ENCODE assay signal across 20 cellular contexts in genomic region chr20:63471002-63471718, GRCh38. TPM values are rescaled to one million over a fixed set of nuclear protein-coding genes. Genes with fewer than 3 reads are reported as not detected.
DNase-seq lines count a peak whose midpoint lies in the region; ATAC-seq and TF ChIP-seq lines count a peak whose summit lies in the region.
"Had no signal": no experiment of that assay in that cellular context is flagged by ENCODE, and none has a peak within 500 bp of the region (broad histone marks: within the 10 kb centered on the region; RNA-seq: fewer than 3 reads in every experiment).

No MANE protein-coding gene starts in this region.

- no CpG with 5 or more reads among the region's 47 CpGs for WGBS in H9 (ENCODE audit: extremely low coverage, insufficient read length, low lambda C conversion rate)

- H3K9me3 Mint-ChIP-seq in H9 (no peaks in the 10 kb centered on the region; a peak in 1 of 5 replicates), mesothelial cell of epicardium (no peaks in the 10 kb centered on the region)

- H3K36me3 Mint-ChIP-seq in H9 (ENCODE audit: insufficient read depth in 1 of 3, low read depth in 3 of 3) (0 out of 7 replicates have a peak, but pooled peaks cover 0 to 5% (median 0%) of the 10 kb centered on the region in 3 experiments), mesothelial cell of epicardium (no peaks in the 10 kb centered on the region)

- peaks cover 6% of the 10 kb centered on the region for H3K4me1 ChIP-seq in BE2C
- no peaks in the 10 kb centered on the region for H3K4me1 ChIP-seq in H9 (ENCODE audit: insufficient read depth, low read length)
- H3K4me1 ChIP-seq in tibial artery: peaks cover 0 to 13% (median 9%) of the 10 kb centered on the region in 4 donors
- H3K4me1 ChIP-seq: colonic mucosa had no signal

- H3K4me3 ChIP-seq in BE2C (ENCODE audit: low read depth, low read length) (peak overlapping the region; percentile 65), dorsolateral prefrontal cortex (peak overlapping the region; percentile 25 to 77 (median 62)), tibial artery (no peak overlapping the region)
- H3K4me3 ChIP-seq: colonic mucosa had no signal

- no peak overlapping the region for H3K23ac ChIP-seq in H9 (ENCODE audit: insufficient read length, low read depth, low read length)

- no peak overlapping the region for H3K9ac ChIP-seq in H9 (ENCODE audit: extremely low read depth, insufficient read length, low read length)

- H3T11ph ChIP-seq in H9 (ENCODE audit: low read length): no peak overlapping the region

- peak overlapping the region; percentile 36; the same call in 1 of the 2 replicates for H3K14ac ChIP-seq in H9 (ENCODE audit: insufficient read depth, low read length)

- H3K27ac ChIP-seq in H9 (ENCODE audit: insufficient read length, low read depth, low read length) (no peak overlapping the region), dorsolateral prefrontal cortex (peak overlapping the region in 54 of 59 donors; percentile 18 to 96 (median 75)), tibial artery (no peak overlapping the region)
- H3K27ac ChIP-seq: colonic mucosa, prostate gland, vagina had no signal

- no peak overlapping the region for H4K91ac ChIP-seq in H9 (ENCODE audit: insufficient read length, low read depth, low read length)

- H4K20me1 ChIP-seq in H9 (ENCODE audit: control insufficient read depth, insufficient read depth, insufficient read length): no peaks in the 10 kb centered on the region

- H3K27ac Mint-ChIP-seq in H9: no peak overlapping the region
- no peak overlapping the region for H3K27ac Mint-ChIP-seq in mesothelial cell of epicardium

- no peak for ATAC-seq in HG03354 (IDR thresholded peaks at IDR 0.05; ENCODE audit: poor library complexity, severe bottlenecking, unreplicated experiment)
- ATAC-seq: esophagus mucosa; left colon; stimulated activated naive CD8-positive, alpha-beta T cell treated with anti-CD3 and anti-CD28 coated beads, Interleukin-15, Interleukin-2, amounts not matched to agents 100 U/mL and 50 U/mL, for 24 hours had no signal

- H2BK15ac ChIP-seq in H9 (ENCODE audit: low read depth, low read length): no peak overlapping the region

- H2BK5ac ChIP-seq in H9 (ENCODE audit: insufficient read length, low read length): no peak overlapping the region

- H3K4me3 Mint-ChIP-seq in H9 (peak overlapping the region; percentile 70 to 81), mesothelial cell of epicardium (peak overlapping the region; percentile 38)

- H3K27me3 Mint-ChIP-seq in H9 (ENCODE audit: low read depth) (peaks cover 31% of the 10 kb centered on the region), mesothelial cell of epicardium (ENCODE audit: low read depth) (peaks cover 81% of the 10 kb centered on the region)

- no peak overlapping the region for H2BK20ac ChIP-seq in H9 (ENCODE audit: low read depth, low read length, poor library complexity, severe bottlenecking)

- H2AK5ac ChIP-seq in H9 (ENCODE audit: insufficient read length, low read length): no peak overlapping the region

- TF ChIP-seq CTCF in BE2C (IDR thresholded peaks at IDR 0.05; ENCODE audit: low read depth, low read length) (no peak), H9 (conservative IDR thresholded peaks at IDR 0.05) (no peak), dorsolateral prefrontal cortex (IDR thresholded peaks at IDR 0.05 in 54 of 56, conservative IDR thresholded peaks at IDR 0.05 in 2 of 56; ENCODE audit: low read depth in 1 of 56, partially characterized antibody in 56 of 56) (no peak), mesothelial cell of epicardium (IDR thresholded peaks at IDR 0.05; ENCODE audit: unreplicated experiment) (no peak), tibial artery (IDR thresholded peaks at IDR 0.05) (no peak)

- H4K5ac ChIP-seq in H9 (ENCODE audit: insufficient read length, low read depth, low read length): no peak overlapping the region

- peaks cover 6% of the 10 kb centered on the region; the same call in 1 of the 2 replicates for H3K79me2 ChIP-seq in H9 (ENCODE audit: insufficient read depth, low read length)

- H2BK120ac ChIP-seq in H9 (ENCODE audit: low read depth, low read length, poor library complexity, severe bottlenecking): no peak overlapping the region

- no peak overlapping the region for H4K8ac ChIP-seq in H9 (replicated peaks; ENCODE audit: insufficient read length, low read depth, low read length)

- H3K18ac ChIP-seq in H9 (ENCODE audit: insufficient read length, low read depth, low read length): no peak overlapping the region

- no peaks in the 10 kb centered on the region for H3K36me3 ChIP-seq in BE2C
- H3K36me3 ChIP-seq in tibial artery: no peaks in the 10 kb centered on the region
- H3K36me3 ChIP-seq: colonic mucosa, prostate gland, vagina had no signal

- H3K4me1 Mint-ChIP-seq in H9 (peaks cover 17 to 29% of the 10 kb centered on the region in 2 experiments), mesothelial cell of epicardium (peaks cover 3% of the 10 kb centered on the region)

- H3K23me2 ChIP-seq in H9 (ENCODE audit: insufficient read length, low read depth, low read length, poor library complexity, severe bottlenecking): no peaks in the 10 kb centered on the region

- intact Hi-C loops in dorsolateral prefrontal cortex (cut with DNase I) (no loop called here), tibial artery (cut with DNase I; ENCODE audit: low total_unique reads) (no loop called here)

- H3K56ac ChIP-seq in H9 (ENCODE audit: insufficient read length, low read depth, low read length): no peak overlapping the region

- peak overlapping the region; percentile 25 for H3K4me2 ChIP-seq in H9 (ENCODE audit: insufficient read depth, insufficient read length, low read length)

- no peaks in the 10 kb centered on the region for H3K79me1 ChIP-seq in H9 (ENCODE audit: insufficient read depth, low read depth, low read length, poor library complexity, severe bottlenecking)

- DNase-seq in BE2C (no peak), H9 (no peak), dorsolateral prefrontal cortex (no peak), mesothelial cell of epicardium (ENCODE audit: low spot score in 2 of 2, unreplicated experiment in 2 of 2) (no peak), NCI-H128 (lab: John Stamatoyannopoulos, UW; ENCODE audit: unreplicated experiment) (no peak), tibial artery (no peak), ureter (ENCODE audit: low spot score) (no peak)
- DNase-seq: activated effector memory CD4-positive, alpha-beta T cell treated with Interleukin-2 at 50 U/mL for 16 hours; AML-193; amniotic stem cell; colonic mucosa; IMR-90; left colon; NCI-H2081; stimulated activated naive CD8-positive, alpha-beta T cell treated with anti-CD3 and anti-CD28 coated beads, Interleukin-15, Interleukin-2, amounts not matched to agents 100 U/mL and 50 U/mL, for 24 hours had no signal

- H2BK12ac ChIP-seq in H9 (ENCODE audit: insufficient read length, low read depth, low read length): no peak overlapping the region

- H2AFZ ChIP-seq in H9 (ENCODE audit: low read length): no peak overlapping the region

- no peak overlapping the region for H3K4ac ChIP-seq in H9 (ENCODE audit: low read depth, low read length)

- H3K9me3 ChIP-seq in BE2C (no peaks in the 10 kb centered on the region), H9 (ENCODE audit: control insufficient read depth, low read depth, low read length) (no peaks in the 10 kb centered on the region), tibial artery (no peaks in the 10 kb centered on the region)
- H3K9me3 ChIP-seq: colonic mucosa, prostate gland, vagina had no signal

- H3K27me3 ChIP-seq in BE2C (peaks cover 33% of the 10 kb centered on the region), H9 (ENCODE audit: insufficient read depth, low read length) (no peaks in the 10 kb centered on the region), dorsolateral prefrontal cortex (peaks cover 0 to 80% (median 27%) of the 10 kb centered on the region in 45 donors), tibial artery (peaks cover 0 to 94% of the 10 kb centered on the region in 2 donors)

RNA-seq across cellular contexts. Expression of gene KCNQ2, which starts 1.3 kb away (rescaled TPM):
- polyA plus RNA-seq in BE2C (2012; ENCODE audit: insufficient read depth, insufficient read length, low read depth): 60.1 TPM
- total RNA-seq in H9 (2021): 69.2 and 71.5 TPM in 2 replicates
- total RNA-seq in dorsolateral prefrontal cortex: 100 to 1,000 TPM in 119 of 120 experiments, 10 to 100 TPM in 1; 75.7 to 403 (median 241) TPM
- 9.7 to 11.8 TPM (median 10.0 TPM) in 3 replicates for total RNA-seq in mesothelial cell of epicardium
- total RNA-seq in ureter: not detected
- total RNA-seq: activated CD8-positive, alpha-beta memory T cell treated with anti-CD3 and anti-CD28 coated beads for 36 hours; esophagus mucosa; IMR-90 had no signal

RNA-seq across cellular contexts. Expression of gene EEF1A2, which starts 27.7 kb away (rescaled TPM):
- polyA plus RNA-seq in BE2C (2012; ENCODE audit: insufficient read depth, insufficient read length, low read depth): 3,079 TPM
- 25.8 and 27.4 TPM in 2 replicates for total RNA-seq in H9 (2021)
- 100 to 1,000 TPM; 166 to 904 (median 657) TPM for total RNA-seq in dorsolateral prefrontal cortex
- 14.4 to 15.6 TPM (median 14.6 TPM) in 3 replicates for total RNA-seq in mesothelial cell of epicardium
- total RNA-seq in ureter: 20.2 TPM

RNA-seq across cellular contexts. Expression of gene PPDPF, which starts 49.4 kb away (rescaled TPM):
- polyA plus RNA-seq in BE2C (2012; ENCODE audit: insufficient read depth, insufficient read length, low read depth): 447 TPM
- 149 and 153 TPM in 2 replicates for total RNA-seq in H9 (2021)
- total RNA-seq in dorsolateral prefrontal cortex: 100 to 1,000 TPM in 110 of 120 experiments, 10 to 100 TPM in 10; 80.2 to 340 (median 148) TPM
- total RNA-seq in mesothelial cell of epicardium: 258 to 271 TPM (median 269 TPM) in 3 replicates
- 507 TPM for total RNA-seq in ureter

Comparison
In these comparisons a context has a peak if more than half of its experiments do, and no peak if none do; other contexts are left out.
1. H3K4me3 ChIP-seq: peak in BE2C (single experiment) and dorsolateral prefrontal cortex (59 of 59); none in tibial artery (0 of 2).
2. H3K27ac ChIP-seq: peak in dorsolateral prefrontal cortex (54 of 59); none in H9 (single experiment) and tibial artery (0 of 2).
3. RNA of gene KCNQ2, which starts 1.3 kb away (total RNA-seq): 75.7 to 403 TPM in dorsolateral prefrontal cortex, 69.2 to 71.5 TPM in H9 and 9.7 to 11.8 TPM in mesothelial cell of epicardium; not detected in ureter (single experiment); every median in the first group is over 10 times any median in the second.